33 cellular contexts compared by ENCODE assay signal in genomic region chr4:126894963-126895362, GRCh38.
"Had no signal": no experiment of that assay in that cellular context is flagged by ENCODE, and none has a peak within 500 bp of the region (broad histone marks: within the 10 kb centered on the region; RNA-seq: fewer than 3 reads in every experiment).

No MANE protein-coding gene starts in this region.

- H3K4me3 ChIP-seq: MG63, Peyer's patch, SJSA1 had no signal

- H3K9me3 ChIP-seq: MG63 had no signal

- H3K4me2 ChIP-seq: SK-N-SH had no signal

- DNase-seq: Kasumi-1, MG63, NCI-H1048, NCI-H1092 treated with DMSO at 0.1 percent for 48 hours, NCI-H1105 treated with DMSO at 0.1 percent for 48 hours, NCI-H1417, NCI-H1436, NCI-H146, NCI-H1694, NCI-H187, NCI-H1930, NCI-H2029 treated with DMSO at 0.1 percent for 48 hours, NCI-H2081 treated with DMSO at 0.1 percent for 48 hours, NCI-H2107, NCI-H2171, NCI-H226, NCI-H446 treated with DMSO at 0.1 percent for 48 hours, NCI-H510A, NCI-H524, NCI-H526, NCI-H69, NCI-H748 treated with DMSO at 0.1 percent for 48 hours, NCI-H82, OCI-M1, PC-3, Peyer's patch, Right ventricle myocardium superior, RPMI8226, SHP77 treated with DMSO at 0.1 percent for 48 hours, SK-N-SH, SW 1271, T-helper 1 cell had no signal

- H3K27me3 ChIP-seq: MG63, Peyer's patch, SJSA1 had no signal

- H3K4me1 ChIP-seq: Peyer's patch, SJSA1 had no signal

- H3K36me3 ChIP-seq: MG63, Peyer's patch, SJSA1 had no signal

- ATAC-seq: PC-3 had no signal

- H3K27ac ChIP-seq: Peyer's patch, SJSA1 had no signal

- H3K9ac ChIP-seq: SK-N-SH had no signal
